In genomic region chr11:9951714-9952275, GRCh38 we compare ENCODE assay signal across 19 cellular contexts.
DNase-seq lines count a peak whose midpoint lies in the region; ATAC-seq and TF ChIP-seq lines count a peak whose summit lies in the region.
"Had no signal": no experiment of that assay in that cellular context is flagged by ENCODE, and none has a peak within 500 bp of the region (broad histone marks: within the 10 kb centered on the region; RNA-seq: fewer than 3 reads in every experiment).

No MANE protein-coding gene starts in this region.

- CTCF ChIA-PET in WTC11 (lab: Charles Lee): no interaction called here

- in situ Hi-C loops in G401 (cut with HindIII; ENCODE audit: low sequenced_read_pairs): no loop called here

- H3K4me1 Mint-ChIP-seq in WTC11: peaks cover 6% of the 10 kb centered on the region
- H3K4me1 Mint-ChIP-seq: naive thymus-derived CD4-positive, alpha-beta T cell; stimulated activated naive B cell treated with anti-CD40 and anti-IgM and Interleukin-4, amounts not matched to agents 10 μg/mL and 1 μg/mL and 100 μg/mL, for 72 hours had no signal

- H3K27me3 Mint-ChIP-seq in WTC11 (ENCODE audit: low read depth): no peaks in the 10 kb centered on the region
- H3K27me3 Mint-ChIP-seq: B cell; naive thymus-derived CD4-positive, alpha-beta T cell; stimulated activated naive B cell treated with anti-CD40 and anti-IgM and Interleukin-4, amounts not matched to agents 10 μg/mL and 1 μg/mL and 100 μg/mL, for 72 hours had no signal

- H3K36me3 Mint-ChIP-seq in WTC11: peaks cover 9% of the 10 kb centered on the region; the same call in 1 of the 2 replicates

- no peak overlapping the region for H3K4me3 Mint-ChIP-seq in WTC11
- H3K4me3 Mint-ChIP-seq: activated T-cell treated with anti-CD3 and anti-CD28 coated beads, Interleukin-2, amount 50 U/mL, for 72 hours; B cell; naive thymus-derived CD4-positive, alpha-beta T cell; stimulated activated naive B cell treated with anti-CD40 and anti-IgM and Interleukin-4, amounts not matched to agents 10 μg/mL and 1 μg/mL and 100 μg/mL, for 72 hours had no signal

- intact Hi-C loops in sciatic nerve (cut with DNase I): no loop called here

- no peak for TF ChIP-seq CTCF in WTC11 (IDR thresholded peaks at IDR 0.05)

- peak overlapping the region; percentile 10; the same call in 1 of the 2 replicates for H3K27ac Mint-ChIP-seq in WTC11
- H3K27ac Mint-ChIP-seq: B cell; stimulated activated naive B cell treated with anti-CD40 and anti-IgM and Interleukin-4, amounts not matched to agents 10 μg/mL and 1 μg/mL and 100 μg/mL, for 72 hours had no signal

- DNase-seq in G401 (ENCODE audit: low spot score): peak; percentile 10
- DNase-seq in WTC11 (ENCODE audit: low spot score): no peak
- DNase-seq in fibroblast of the conjunctiva (ENCODE audit: low read depth): peak; percentile 37
- DNase-seq in sciatic nerve (ENCODE audit: low spot score): no peak
- no peak for DNase-seq in middle frontal gyrus (ENCODE audit: extremely low spot score, low spot score)
- DNase-seq: activated CD4-positive, CD25-positive, alpha-beta regulatory T cell treated with anti-CD3 and anti-CD28 coated beads, Interleukin-2, amount 50 U/mL, for 72 hours; activated naive CD4-positive, alpha-beta T cell treated with anti-CD3 and anti-CD28 coated beads, Interleukin-2, amount 50 U/mL, for 16 hours; activated T-cell treated with anti-CD3 and anti-CD28 coated beads, Interleukin-2, amount 50 U/mL, for 72 hours; colonic mucosa; foreskin fibroblast; MG63; naive thymus-derived CD4-positive, alpha-beta T cell; NCI-H1436; NCI-H524 treated with DMSO at 0.1 percent for 48 hours; stimulated activated CD4-positive, alpha-beta T cell treated with anti-CD3 and anti-CD28 coated beads, Interleukin-1b, Interleukin-23, amount 100 ng/mL, for 48 hours; stimulated activated naive B cell treated with anti-CD40 and anti-IgM and Interleukin-4, amounts not matched to agents 10 μg/mL and 1 μg/mL and 100 μg/mL, for 72 hours had no signal

- H3K9me3 Mint-ChIP-seq in WTC11: 0 out of 2 replicates have a peak, but pooled peaks cover 3% of the 10 kb centered on the region
- H3K9me3 Mint-ChIP-seq: activated T-cell treated with anti-CD3 and anti-CD28 coated beads, Interleukin-2, amount 50 U/mL, for 72 hours; stimulated activated naive B cell treated with anti-CD40 and anti-IgM and Interleukin-4, amounts not matched to agents 10 μg/mL and 1 μg/mL and 100 μg/mL, for 72 hours had no signal

- ATAC-seq in WTC11: no peak
- ATAC-seq in sciatic nerve: peak; percentile 24
- ATAC-seq in GM21737 (IDR thresholded peaks at IDR 0.05; ENCODE audit: unreplicated experiment): no peak
- ATAC-seq in GM19035 (IDR thresholded peaks at IDR 0.05; ENCODE audit: unreplicated experiment): no peak
- ATAC-seq: activated T-cell treated with anti-CD3 and anti-CD28 coated beads, Interleukin-2, amount 50 U/mL, for 72 hours; naive thymus-derived CD4-positive, alpha-beta T cell; stimulated activated naive B cell treated with anti-CD40 and anti-IgM and Interleukin-4, amounts not matched to agents 10 μg/mL and 1 μg/mL and 100 μg/mL, for 72 hours had no signal

- POLR2A ChIA-PET in WTC11 (lab: Charles Lee): no interaction called here

TF ChIP-seq in WTC11, 78 proteins besides CTCF, POLR2A, EP300 and RAD21:
- no peak for TF ChIP-seq EMX1 (CRISPR knock-in tag; IDR thresholded peaks at IDR 0.05)
- TF ChIP-seq ZMAT4 (CRISPR knock-in tag; IDR thresholded peaks at IDR 0.05): no peak
- TF ChIP-seq SMAD3 (CRISPR knock-in tag; IDR thresholded peaks at IDR 0.05; ENCODE audit: borderline replicate concordance): no peak
- TF ChIP-seq ESRRA (CRISPR knock-in tag; IDR thresholded peaks at IDR 0.05; ENCODE audit: borderline replicate concordance): no peak
- no peak for TF ChIP-seq JUN (CRISPR knock-in tag; IDR thresholded peaks at IDR 0.05)
- no peak for TF ChIP-seq ELF4 (CRISPR knock-in tag; IDR thresholded peaks at IDR 0.05; ENCODE audit: low read depth)

Comparison
In these comparisons a context has a peak if more than half of its experiments do, and no peak if none do; other contexts are left out.
1. DNase-seq: peak in G401 (single experiment) and fibroblast of the conjunctiva (single experiment); none in WTC11 (single experiment), sciatic nerve (single experiment) and middle frontal gyrus (single experiment).